In the genomic region with DNA sequence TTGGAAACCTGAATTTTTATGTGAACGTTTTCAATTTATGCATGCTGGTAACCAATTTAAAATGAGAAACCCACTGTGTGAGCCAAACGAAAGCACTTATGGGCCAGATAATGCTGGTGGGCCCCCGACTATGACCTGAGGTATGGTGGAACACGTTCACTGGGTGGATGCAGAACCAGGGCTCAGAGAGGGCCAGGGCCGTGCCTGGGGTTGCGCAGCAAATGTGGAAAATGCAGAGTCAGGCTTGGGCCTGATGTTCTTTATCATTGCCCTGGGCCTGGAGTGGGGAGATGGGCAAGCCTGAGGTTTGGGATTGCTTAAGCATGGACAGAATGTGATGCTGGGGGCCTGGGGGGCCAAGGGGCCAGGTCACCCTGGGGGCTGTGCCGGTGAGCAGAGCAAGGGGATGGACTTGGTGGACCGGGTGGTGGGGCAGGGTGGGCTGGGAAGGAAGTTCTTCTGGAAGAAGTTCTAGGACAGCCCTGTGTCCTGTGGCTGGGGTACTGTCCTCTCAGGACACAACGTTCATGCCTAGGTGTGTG, we compare ENCODE assay signal across 16 cellular contexts. TPM values are rescaled to one million over a fixed set of nuclear protein-coding genes. Genes with fewer than 3 reads are reported as not detected.
DNase-seq lines count a peak whose midpoint lies in the region; ATAC-seq, FAIRE-seq and TF ChIP-seq lines count a peak whose summit lies in the region.
"Had no signal": no experiment of that assay in that cellular context is flagged by ENCODE, and none has a peak within 500 bp of the region (broad histone marks: within the 10 kb centered on the region; RNA-seq: fewer than 3 reads in every experiment).

No MANE protein-coding gene starts in this region.

- H3K79me2 ChIP-seq in HepG2 (ENCODE audit: insufficient read depth, low read length) (no peaks in the 10 kb centered on the region), K562 (ENCODE audit: control insufficient read depth, insufficient read depth, low read length) (no peaks in the 10 kb centered on the region)

- H3K9me3 Mint-ChIP-seq in nephron progenitor cell: no peaks in the 10 kb centered on the region
- no peaks in the 10 kb centered on the region for H3K9me3 Mint-ChIP-seq in stimulated activated naive B cell treated with anti-CD40 and anti-IgM and Interleukin-4, amounts not matched to agents 10 μg/mL and 1 μg/mL and 100 μg/mL, for 72 hours
- H3K9me3 Mint-ChIP-seq: CD8-positive, alpha-beta memory T cell had no signal

- H3K4me1 ChIP-seq in HepG2 (ENCODE audit: insufficient read depth, low read length) (no peaks in the 10 kb centered on the region), right lobe of liver (no peaks in the 10 kb centered on the region), K562 (replicated peaks in 1 of 2; ENCODE audit: control insufficient read depth in 2 of 2, insufficient read depth in 2 of 2, low read length in 2 of 2) (peaks cover 0 to 33% of the 10 kb centered on the region in 2 experiments; a peak in 1 of 5 replicates), sigmoid colon (no peaks in the 10 kb centered on the region)

- no peaks in the 10 kb centered on the region for H3K36me3 Mint-ChIP-seq in nephron progenitor cell (ENCODE audit: low read depth)
- H3K36me3 Mint-ChIP-seq in stimulated activated naive B cell treated with anti-CD40 and anti-IgM and Interleukin-4, amounts not matched to agents 10 μg/mL and 1 μg/mL and 100 μg/mL, for 72 hours: no peaks in the 10 kb centered on the region
- H3K36me3 Mint-ChIP-seq: CD8-positive, alpha-beta memory T cell had no signal

- H3K9me3 ChIP-seq in HepG2 (ENCODE audit: low read length) (no peaks in the 10 kb centered on the region), right lobe of liver (no peaks in the 10 kb centered on the region), K562 (replicated peaks; ENCODE audit: control insufficient read depth, insufficient read depth, low read depth, low read length) (no peaks in the 10 kb centered on the region), sigmoid colon (no peaks in the 10 kb centered on the region)
- H3K9me3 ChIP-seq: BE2C had no signal

- H3K27me3 ChIP-seq in HepG2 (ENCODE audit: control insufficient read depth in 1 of 2, insufficient read depth in 2 of 2, low read length in 2 of 2) (peaks cover 10 to 60% of the 10 kb centered on the region in 2 experiments; a peak in 4 of 5 replicates), right lobe of liver (no peaks in the 10 kb centered on the region), K562 (ENCODE audit: control insufficient read depth in 2 of 2, insufficient read depth in 2 of 2, low read length in 2 of 2) (peaks cover 4 to 78% of the 10 kb centered on the region in 2 experiments; a peak in 4 of 5 replicates), sigmoid colon (no peaks in the 10 kb centered on the region)
- H3K27me3 ChIP-seq: BE2C had no signal

- in situ Hi-C loops in HepG2 (cut with HindIII; ENCODE audit: extremely low pct_ligation_motif_present, low pct_unique_long_range_greater_than_20kb): loop anchor here (5.0 kb wide), 1 partner anchor 80 kb away; no protein-coding TSS in a partner anchor
- in situ Hi-C loops in K562 (cut with MboI): no loop called here

- peaks cover 58% of the 10 kb centered on the region for H3K4me1 Mint-ChIP-seq in nephron progenitor cell
- no peaks in the 10 kb centered on the region for H3K4me1 Mint-ChIP-seq in stimulated activated naive B cell treated with anti-CD40 and anti-IgM and Interleukin-4, amounts not matched to agents 10 μg/mL and 1 μg/mL and 100 μg/mL, for 72 hours

- no peak overlapping the region for H3K4me3 Mint-ChIP-seq in nephron progenitor cell
- H3K4me3 Mint-ChIP-seq in stimulated activated naive B cell treated with anti-CD40 and anti-IgM and Interleukin-4, amounts not matched to agents 10 μg/mL and 1 μg/mL and 100 μg/mL, for 72 hours: no peak overlapping the region
- H3K4me3 Mint-ChIP-seq: CD8-positive, alpha-beta memory T cell had no signal

- H3K4me3 ChIP-seq in HepG2 (replicated peaks in 1 of 3; ENCODE audit: insufficient read depth in 1 of 3, low read depth in 2 of 3, low read length in 3 of 3) (no peak overlapping the region), right lobe of liver (no peak overlapping the region), K562 (no peak overlapping the region), sigmoid colon (no peak overlapping the region)
- H3K4me3 ChIP-seq: GM23248 had no signal

- TF ChIP-seq EP300 in HepG2 (IDR thresholded peaks at IDR 0.05; ENCODE audit: low read depth in 2 of 2, low read length in 2 of 2) (no peak), HepG2 (CRISPR knock-in tag; IDR thresholded peaks at IDR 0.05; ENCODE audit: borderline replicate concordance) (no peak), K562 (IDR thresholded peaks at IDR 0.05; ENCODE audit: low read length) (no peak), sigmoid colon (IDR thresholded peaks at IDR 0.05) (no peak)

- no peak for TF ChIP-seq POLR2A in HepG2 (IDR thresholded peaks at IDR 0.05; ENCODE audit: insufficient read depth in 1 of 2, low read depth in 2 of 2, low read length in 2 of 2)
- TF ChIP-seq POLR2A in right lobe of liver (IDR thresholded peaks at IDR 0.05): no peak
- no peak for TF ChIP-seq POLR2A in K562 (conservative IDR thresholded peaks at IDR 0.05)
- no peak for TF ChIP-seq POLR2A in sigmoid colon (IDR thresholded peaks at IDR 0.05)

- TF ChIP-seq CTCF in HepG2 (CRISPR knock-in tag; IDR thresholded peaks at IDR 0.05) (no peak), right lobe of liver (IDR thresholded peaks at IDR 0.05) (no peak), K562 (IDR thresholded peaks at IDR 0.05 in 2 of 3, conservative IDR thresholded peaks at IDR 0.05 in 1 of 3; ENCODE audit: insufficient read depth in 2 of 3, low read depth in 1 of 3, low read length in 3 of 3) (no peak), nephron progenitor cell (IDR thresholded peaks at IDR 0.05) (no peak), sigmoid colon (IDR thresholded peaks at IDR 0.05) (no peak)

- H2AFZ ChIP-seq in HepG2 (ENCODE audit: low read length) (no peak overlapping the region), K562 (ENCODE audit: low read depth, low read length) (no peak overlapping the region)
- H2AFZ ChIP-seq: GM23248 had no signal

- CTCF ChIA-PET in HepG2 (lab: Yijun Ruan, JAX; ENCODE audit: low intra/inter-chr PET ratio, low total read pairs) (no interaction called here), K562 (lab: Yijun Ruan, JAX; ENCODE audit: low intra/inter-chr PET ratio) (no interaction called here)

- DNase-seq in HepG2 (ENCODE audit: low spot score) (no peak), right lobe of liver (no peak), K562 (ENCODE audit: extremely low read depth in 1 of 4, low spot score in 3 of 4) (no peak), nephron progenitor cell (no peak), sigmoid colon (no peak)
- no peak for DNase-seq in stimulated activated naive B cell treated with anti-CD40 and anti-IgM and Interleukin-4, amounts not matched to agents 10 μg/mL and 1 μg/mL and 100 μg/mL, for 72 hours
- DNase-seq: ACHN, BE2C, DMS53, GF-D8, GM23248, H7 had no signal

- POLR2A ChIA-PET in HepG2 (lab: Yijun Ruan, JAX): no interaction called here
- POLR2A ChIA-PET in K562 (lab: Yijun Ruan, JAX): interaction anchor here (0.6 to 1.5 kb wide), 4 partner anchors 8 to 12 kb away, joined by 3 to 6 read pairs (median 3); no protein-coding TSS in a partner anchor

- WGBS in HepG2 (ENCODE audit: low lambda C conversion rate): 8% methylated on average over 6 of the region's 9 CpGs
- 44% methylated on average over 4 of the region's 9 CpGs for WGBS in right lobe of liver (ENCODE audit: insufficient coverage, low coverage, low lambda C conversion rate, missing lambda C conversion rate)
- 9% methylated on average over 8 of the region's 9 CpGs for WGBS in K562 (ENCODE audit: insufficient coverage, low coverage, missing lambda C conversion rate)
- 69 to 89% methylated on average over 9 of the region's 9 CpGs for WGBS in sigmoid colon, 2 donors

- H3K9ac ChIP-seq in HepG2 (ENCODE audit: insufficient read depth, low read depth, low read length) (no peak overlapping the region), K562 (ENCODE audit: insufficient read depth in 1 of 2, low read depth in 2 of 2, low read length in 2 of 2) (no peak overlapping the region)
- H3K9ac ChIP-seq: GM23248 had no signal

- no TSS peak for BruUV-seq in HepG2 (replicated peaks; lab: Mats Ljungman, UMichigan)
- BruUV-seq in K562 (replicated peaks; lab: Mats Ljungman, UMichigan): no TSS peak

- ATAC-seq in HepG2 (no peak), right lobe of liver (no peak), K562 (no peak), GM19395 (IDR thresholded peaks at IDR 0.05; ENCODE audit: unreplicated experiment) (no peak), HG03025 (IDR thresholded peaks at IDR 0.05; ENCODE audit: low FRiP score, unreplicated experiment) (no peak)
- no peak for ATAC-seq in stimulated activated naive B cell treated with anti-CD40 and anti-IgM and Interleukin-4, amounts not matched to agents 10 μg/mL and 1 μg/mL and 100 μg/mL, for 72 hours (replicated peaks)

- no peaks in the 10 kb centered on the region for H3K36me3 ChIP-seq in HepG2 (replicated peaks in 1 of 2; ENCODE audit: control insufficient read depth in 1 of 2, insufficient read depth in 2 of 2, low read length in 2 of 2)
- no peaks in the 10 kb centered on the region for H3K36me3 ChIP-seq in right lobe of liver
- no peaks in the 10 kb centered on the region for H3K36me3 ChIP-seq in K562 (ENCODE audit: control insufficient read depth, insufficient read depth, low read length)
- H3K36me3 ChIP-seq in sigmoid colon: no peaks in the 10 kb centered on the region
- H3K36me3 ChIP-seq: BE2C had no signal

- peak overlapping the region; percentile 29 for H3K27ac Mint-ChIP-seq in nephron progenitor cell
- H3K27ac Mint-ChIP-seq in stimulated activated naive B cell treated with anti-CD40 and anti-IgM and Interleukin-4, amounts not matched to agents 10 μg/mL and 1 μg/mL and 100 μg/mL, for 72 hours: peak overlapping the region; percentile 74

- H3K9me1 ChIP-seq in K562 (ENCODE audit: control insufficient read depth, insufficient read depth, low read length): no peaks in the 10 kb centered on the region

- H3K4me2 ChIP-seq in HepG2 (ENCODE audit: low read depth, low read length): no peak overlapping the region
- H3K4me2 ChIP-seq in K562 (ENCODE audit: insufficient read depth, low read length): no peak overlapping the region

- H3K27ac ChIP-seq in HepG2 (ENCODE audit: extremely low read length, insufficient read depth, low read length) (no peak overlapping the region), right lobe of liver (no peak overlapping the region), K562 (ENCODE audit: extremely low read depth, low read depth, low read length) (no peak overlapping the region), sigmoid colon (no peak overlapping the region)
- H3K27ac ChIP-seq: C4-2B, GM23248 had no signal

- TF ChIP-seq RAD21 in HepG2 (CRISPR knock-in tag; IDR thresholded peaks at IDR 0.05) (no peak), K562 (CRISPR knock-in tag; conservative IDR thresholded peaks at IDR 0.05 in 1 of 2, IDR thresholded peaks at IDR 0.05 in 1 of 2) (no peak)

- FAIRE-seq in HepG2 (lab: Jason Lieb, UNC): no peak
- FAIRE-seq in K562 (lab: Jason Lieb, UNC): no peak

- H4K20me1 ChIP-seq in HepG2 (ENCODE audit: insufficient read depth, low read length) (no peaks in the 10 kb centered on the region), K562 (replicated peaks; ENCODE audit: control insufficient read depth, insufficient read depth, low read length) (peaks cover 11% of the 10 kb centered on the region; the same call in 1 of the 2 replicates)

- intact Hi-C loops in HepG2 (cut with micrococcal nuclease; ENCODE audit: unreplicated experiment): no loop called here
- intact Hi-C loops in right lobe of liver (cut with DNase I): no loop called here
- intact Hi-C loops in K562 (cut with micrococcal nuclease): no loop called here
- intact Hi-C loops in sigmoid colon (cut with DNase I): no loop called here

- peaks cover 4% of the 10 kb centered on the region for H3K27me3 Mint-ChIP-seq in nephron progenitor cell (ENCODE audit: low read depth, poor library complexity)
- no peaks in the 10 kb centered on the region for H3K27me3 Mint-ChIP-seq in stimulated activated naive B cell treated with anti-CD40 and anti-IgM and Interleukin-4, amounts not matched to agents 10 μg/mL and 1 μg/mL and 100 μg/mL, for 72 hours

RNA-seq across cellular contexts. Expression of gene FBLN2, which starts 17.9 kb away (rescaled TPM):
- not detected in 2 replicates for total RNA-seq in HepG2 (2016; rRNA removed; fragmentation: Illumina TruSeq; extraction: Trizol)
- total RNA-seq in HepG2 (2016; cell fraction: cytosol; rRNA removed; fragmentation: Illumina TruSeq; extraction: Trizol; ENCODE audit: low read depth): not detected in 2 replicates
- total RNA-seq in HepG2 (2016; cell fraction: insoluble cytoplasmic fraction; rRNA removed; fragmentation: Illumina TruSeq; extraction: Trizol): not detected in 2 replicates
- not detected in 2 replicates for total RNA-seq in HepG2 (2016; cell fraction: membrane; rRNA removed; fragmentation: Illumina TruSeq; extraction: Trizol)
- not detected in 2 replicates for total RNA-seq in HepG2 (2016; cell fraction: nucleus; rRNA removed; fragmentation: Illumina TruSeq; extraction: Trizol)
- 0.04 TPM in 1 of 2 replicates, not detected in the other for polyA plus RNA-seq in HepG2 (2011; rRNA removed)
- polyA plus RNA-seq in HepG2 (2011; cell fraction: cytosol; rRNA removed): 0.04 TPM in 2 replicates
- polyA plus RNA-seq in HepG2 (2011; cell fraction: nucleus; rRNA removed): 0.02 and 0.05 TPM in 2 replicates
- polyA plus RNA-seq in HepG2 (2012): 0.05 and 0.08 TPM in 2 replicates
- not detected in 2 replicates for polyA plus RNA-seq in HepG2 (2016; cell fraction: cytosol; fragmentation: Illumina TruSeq; extraction: Trizol; ENCODE audit: low read depth)
- polyA plus RNA-seq in HepG2 (2016; cell fraction: insoluble cytoplasmic fraction; fragmentation: Illumina TruSeq; extraction: Trizol; ENCODE audit: low read depth): not detected in 2 replicates
- polyA plus RNA-seq in HepG2 (2016; cell fraction: membrane; fragmentation: Illumina TruSeq; extraction: Trizol; ENCODE audit: low read depth): not detected in 2 replicates
- not detected in 2 replicates for polyA plus RNA-seq in HepG2 (2016; cell fraction: nucleus; fragmentation: Illumina TruSeq; extraction: Trizol; ENCODE audit: insufficient read depth, low read depth)
- polyA minus RNA-seq in HepG2 (2011; rRNA and poly(A)+ RNA removed; ENCODE audit: low replicate concordance): 0.06 and 0.12 TPM in 2 replicates
- polyA minus RNA-seq in HepG2 (2011; cell fraction: cytosol; rRNA and poly(A)+ RNA removed): not detected in 2 replicates
- 0.37 TPM in 1 of 2 replicates, not detected in the other for polyA minus RNA-seq in HepG2 (2011; cell fraction: nucleus; rRNA and poly(A)+ RNA removed)
- total RNA-seq in right lobe of liver: 1 to 10 TPM; 1.9 to 4.0 (median 2.7) TPM
- total RNA-seq in K562 (2011; cell fraction: chromatin; rRNA removed; ENCODE audit: low replicate concordance): 0.32 and 0.72 TPM in 2 replicates
- total RNA-seq in K562 (2011; cell fraction: nucleolus; rRNA removed): 0.53 and 1.5 TPM in 2 replicates
- total RNA-seq in K562 (2011; cell fraction: nucleoplasm; rRNA removed): 0.15 and 0.23 TPM in 2 replicates
- not detected in 2 replicates for total RNA-seq in K562 (2014; rRNA removed)
- total RNA-seq in K562 (2014; rRNA removed; fragmentation: Illumina TruSeq; extraction: Trizol): not detected in 2 replicates
- total RNA-seq in K562 (2015; rRNA removed; fragmentation: Illumina TruSeq; extraction: Trizol): not detected in 2 replicates
- 0.04 and 0.13 TPM in 2 replicates for total RNA-seq in K562 (2021)
- polyA plus RNA-seq in K562 (2011; rRNA removed): 0.10 and 0.14 TPM in 2 replicates
- polyA plus RNA-seq in K562 (2011; cell fraction: cytosol; rRNA removed): 0.18 and 0.64 TPM in 2 replicates
- polyA plus RNA-seq in K562 (2011; cell fraction: nucleus; rRNA removed): 0.11 and 0.82 TPM in 2 replicates
- polyA plus RNA-seq in K562 (2012): 0.04 and 0.08 TPM in 2 replicates
- polyA plus RNA-seq in K562 (2014; fragmentation: Illumina TruSeq; extraction: Trizol): not detected in 2 replicates
- not detected for polyA plus RNA-seq in K562 (2014; fragmentation: Nextera tagmentation; extraction: Ambion mirVana)
- polyA plus RNA-seq in K562 (2014; rRNA removed): 0.03 TPM in 1 of 2 replicates, not detected in the other
- 0.21 TPM in 1 of 2 replicates, not detected in the other for polyA minus RNA-seq in K562 (2011; rRNA and poly(A)+ RNA removed)
- polyA minus RNA-seq in K562 (2011; cell fraction: cytosol; rRNA and poly(A)+ RNA removed): 0.19 TPM in 1 of 2 replicates, not detected in the other
- 0.11 and 0.13 TPM in 2 replicates for polyA minus RNA-seq in K562 (2011; cell fraction: nucleus; rRNA and poly(A)+ RNA removed)
- total RNA-seq in sigmoid colon: 100 to 1,000 TPM in 1 of 4 donors, 10 to 100 TPM in 3; 18.7 to 134 (median 56.5) TPM
- 10 to 100 TPM in 1 of 3 donors, 1 to 10 TPM in 2; 1.2 to 14.8 (median 4.2) TPM for polyA plus RNA-seq in sigmoid colon

Comparison
In these comparisons a context has a peak if more than half of its experiments do, and no peak if none do; other contexts are left out.
1. Of the 241 proteins assayed by ChIP-seq in both HepG2 and K562: peak only in HepG2: none; only in K562: NFE2 and ZFP36; in both: none; in neither: 239.